In the genomic region with DNA sequence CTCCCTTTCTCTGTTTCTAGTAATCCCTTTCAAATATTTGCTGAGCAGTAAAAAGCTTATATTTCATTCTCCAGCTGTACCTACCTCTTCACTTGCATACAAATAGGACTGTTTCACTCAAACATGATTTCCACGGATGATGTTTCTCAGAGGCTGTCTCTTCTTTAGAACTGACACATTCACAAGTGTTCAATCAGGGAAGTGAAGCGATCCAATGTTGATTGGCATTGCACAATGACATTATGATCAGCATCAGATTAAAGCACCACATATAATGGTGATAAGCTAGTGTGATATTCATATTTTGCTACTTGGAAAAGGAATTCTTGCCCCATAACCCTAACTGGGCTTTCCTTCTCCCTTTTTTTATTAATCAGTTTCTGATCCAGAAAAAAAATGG, we compare ENCODE assay signal across 34 cellular contexts.
"Had no signal": no experiment of that assay in that cellular context is flagged by ENCODE, and none has a peak within 500 bp of the region (broad histone marks: within the 10 kb centered on the region; RNA-seq: fewer than 3 reads in every experiment).

No MANE protein-coding gene starts in this region.

- H3K27ac ChIP-seq: ascending aorta, cardiac muscle cell, VCaP had no signal

- H3K4me1 ChIP-seq: ascending aorta had no signal

- H3K4me3 Mint-ChIP-seq: activated B cell treated with CpG ODN at 0.5 μM for 24 hours; activated CD4-positive, alpha-beta memory T cell treated with anti-CD3 and anti-CD28 coated beads, Interleukin-2, amount 10 ng/mL, durations not matched to agents 7 days and 5 days; activated CD4-positive, alpha-beta T cell treated with anti-CD3 and anti-CD28 coated beads, Interleukin-2, amount 10 ng/mL, durations not matched to agents 24 days and 14 days; activated CD8-positive, alpha-beta memory T cell treated with anti-CD3 and anti-CD28 coated beads, Interleukin-2, amount 10 ng/mL, durations not matched to agents 7 days and 5 days; activated CD8-positive, alpha-beta T cell treated with anti-CD3 and anti-CD28 coated beads, Interleukin-2, amount 10 ng/mL, durations not matched to agents 7 days and 5 days; activated naive CD4-positive, alpha-beta T cell treated with anti-CD3 and anti-CD28 coated beads, Interleukin-2, amount 10 ng/mL, durations not matched to agents 7 days and 5 days; activated naive CD4-positive, alpha-beta T cell treated with anti-CD3 and anti-CD28 coated beads, Interleukin-2, amount 50 U/mL, for 24 hours; activated naive CD8-positive, alpha-beta T cell; activated naive CD8-positive, alpha-beta T cell treated with anti-CD3 and anti-CD28 coated beads, Interleukin-2, amount 10 ng/mL, durations not matched to agents 7 days and 5 days; activated naive CD8-positive, alpha-beta T cell treated with anti-CD3 and anti-CD28 coated beads, Interleukin-2, amount 50 U/mL, for 24 hours; activated T-cell treated with anti-CD3 and anti-CD28 coated beads, Interleukin-2, amount 50 U/mL, for 24 hours; brain; central memory CD8-positive, alpha-beta T cell; T-helper 17 cell had no signal

- H3K27ac Mint-ChIP-seq: activated B cell treated with CpG ODN at 0.5 μM for 24 hours; activated CD4-positive, alpha-beta memory T cell treated with anti-CD3 and anti-CD28 coated beads, Interleukin-2, amount 10 ng/mL, durations not matched to agents 7 days and 5 days; activated CD4-positive, alpha-beta T cell treated with anti-CD3 and anti-CD28 coated beads, Interleukin-2, amount 10 ng/mL, durations not matched to agents 24 days and 14 days; activated CD8-positive, alpha-beta memory T cell treated with anti-CD3 and anti-CD28 coated beads, Interleukin-2, amount 10 ng/mL, durations not matched to agents 7 days and 5 days; activated CD8-positive, alpha-beta T cell treated with anti-CD3 and anti-CD28 coated beads, Interleukin-2, amount 10 ng/mL, durations not matched to agents 7 days and 5 days; activated naive CD4-positive, alpha-beta T cell treated with anti-CD3 and anti-CD28 coated beads, Interleukin-2, amount 50 U/mL, for 24 hours; activated naive CD8-positive, alpha-beta T cell; activated naive CD8-positive, alpha-beta T cell treated with anti-CD3 and anti-CD28 coated beads, Interleukin-2, amount 10 ng/mL, durations not matched to agents 7 days and 5 days; activated naive CD8-positive, alpha-beta T cell treated with anti-CD3 and anti-CD28 coated beads, Interleukin-2, amount 50 U/mL, for 24 hours; activated T-cell treated with anti-CD3 and anti-CD28 coated beads, Interleukin-2, amount 50 U/mL, for 24 hours; activated T-helper 2 cell treated with anti-CD3 and anti-CD28 coated beads, Interferon-gamma antibody, Interleukin-2, Interleukin-4, amounts not matched to agents 10 μg/mL and 5 μg/mL and 100 μg/mL, durations not matched to agents 14 hours and 24 hours and 36 hours; brain; T-helper 17 cell had no signal

- DNase-seq: activated B cell treated with CpG ODN at 0.5 μM for 24 hours; activated CD4-positive, alpha-beta memory T cell treated with anti-CD3 and anti-CD28 coated beads, Interleukin-2, amount 10 ng/mL, durations not matched to agents 7 days and 5 days; activated CD4-positive, alpha-beta T cell treated with anti-CD3 and anti-CD28 coated beads for 4 hours; activated CD4-positive, alpha-beta T cell treated with anti-CD3 and anti-CD28 coated beads, Interleukin-2, amount 10 ng/mL, durations not matched to agents 24 days and 14 days; activated CD4-positive, alpha-beta T cell treated with anti-CD3 and anti-CD28 coated beads, Interleukin-2, amount 50 U/mL, for 48 hours; activated CD4-positive, CD25-positive, alpha-beta regulatory T cell treated with anti-CD3 and anti-CD28 coated beads, Interleukin-2, amount 50 U/mL, for 72 hours; activated CD8-positive, alpha-beta memory T cell treated with anti-CD3 and anti-CD28 coated beads for 24 hours; activated CD8-positive, alpha-beta memory T cell treated with anti-CD3 and anti-CD28 coated beads, Interleukin-2, amount 10 ng/mL, durations not matched to agents 7 days and 5 days; activated CD8-positive, alpha-beta memory T cell treated with anti-CD3 and anti-CD28 coated beads, Interleukin-2, amount 50 U/mL, for 48 hours; activated CD8-positive, alpha-beta T cell treated with anti-CD3 and anti-CD28 coated beads, Interleukin-2, amount 10 ng/mL, durations not matched to agents 7 days and 5 days; activated effector memory CD4-positive, alpha-beta T cell treated with Interleukin-2 at 50 U/mL for 16 hours; activated gamma-delta T cell; activated naive CD4-positive, alpha-beta T cell treated with anti-CD3 and anti-CD28 coated beads, Interleukin-2, amount 10 ng/mL, durations not matched to agents 7 days and 5 days; activated naive CD4-positive, alpha-beta T cell treated with Interleukin-2 at 50 U/mL for 16 hours; activated naive CD8-positive, alpha-beta T cell treated with anti-CD3 and anti-CD28 coated beads, Interleukin-2, amount 10 ng/mL, durations not matched to agents 7 days and 5 days; activated naive CD8-positive, alpha-beta T cell treated with anti-CD3 and anti-CD28 coated beads, Interleukin-2, amount 50 U/mL, for 24 hours; activated T-cell treated with anti-CD3 and anti-CD28 coated beads, Interleukin-2, amount 50 U/mL, for 24 hours; activated T-cell treated with anti-CD3 and anti-CD28 coated beads, Interleukin-2, amount 50 U/mL, for 48 hours; amygdala; anterior cingulate cortex; caudate nucleus; cerebellar nuclear complex; T-helper 17 cell; T1000 had no signal

- H3K4me1 Mint-ChIP-seq: activated B cell treated with CpG ODN at 0.5 μM for 24 hours; activated CD4-positive, alpha-beta memory T cell treated with anti-CD3 and anti-CD28 coated beads, Interleukin-2, amount 10 ng/mL, durations not matched to agents 7 days and 5 days; activated CD4-positive, alpha-beta T cell treated with anti-CD3 and anti-CD28 coated beads, Interleukin-2, amount 10 ng/mL, durations not matched to agents 24 days and 14 days; activated CD8-positive, alpha-beta memory T cell treated with anti-CD3 and anti-CD28 coated beads, Interleukin-2, amount 10 ng/mL, durations not matched to agents 7 days and 5 days; activated naive CD4-positive, alpha-beta T cell treated with anti-CD3 and anti-CD28 coated beads, Interleukin-2, amount 10 ng/mL, durations not matched to agents 7 days and 5 days; activated naive CD4-positive, alpha-beta T cell treated with anti-CD3 and anti-CD28 coated beads, Interleukin-2, amount 50 U/mL, for 24 hours; activated naive CD8-positive, alpha-beta T cell treated with anti-CD3 and anti-CD28 coated beads, Interleukin-2, amount 10 ng/mL, durations not matched to agents 7 days and 5 days; activated naive CD8-positive, alpha-beta T cell treated with anti-CD3 and anti-CD28 coated beads, Interleukin-2, amount 50 U/mL, for 24 hours; brain; central memory CD8-positive, alpha-beta T cell; T-helper 17 cell had no signal

- H3K27me3 Mint-ChIP-seq: activated B cell treated with CpG ODN at 0.5 μM for 24 hours; activated CD4-positive, alpha-beta memory T cell treated with anti-CD3 and anti-CD28 coated beads, Interleukin-2, amount 10 ng/mL, durations not matched to agents 7 days and 5 days; activated CD4-positive, alpha-beta T cell treated with anti-CD3 and anti-CD28 coated beads, Interleukin-2, amount 10 ng/mL, durations not matched to agents 24 days and 14 days; activated CD8-positive, alpha-beta memory T cell treated with anti-CD3 and anti-CD28 coated beads, Interleukin-2, amount 10 ng/mL, durations not matched to agents 7 days and 5 days; activated naive CD4-positive, alpha-beta T cell treated with anti-CD3 and anti-CD28 coated beads, Interleukin-2, amount 10 ng/mL, durations not matched to agents 7 days and 5 days; activated naive CD4-positive, alpha-beta T cell treated with anti-CD3 and anti-CD28 coated beads, Interleukin-2, amount 50 U/mL, for 24 hours; activated naive CD8-positive, alpha-beta T cell; activated naive CD8-positive, alpha-beta T cell treated with anti-CD3 and anti-CD28 coated beads, Interleukin-2, amount 10 ng/mL, durations not matched to agents 7 days and 5 days; activated naive CD8-positive, alpha-beta T cell treated with anti-CD3 and anti-CD28 coated beads, Interleukin-2, amount 50 U/mL, for 24 hours; activated T-cell treated with anti-CD3 and anti-CD28 coated beads, Interleukin-2, amount 50 U/mL, for 24 hours; brain; central memory CD8-positive, alpha-beta T cell; T-helper 17 cell had no signal

- FAIRE-seq: bronchial epithelial cell, TTC549 had no signal

- H3K27me3 ChIP-seq: ascending aorta, cardiac muscle cell had no signal

- H3K36me3 Mint-ChIP-seq: activated CD8-positive, alpha-beta memory T cell treated with anti-CD3 and anti-CD28 coated beads, Interleukin-2, amount 10 ng/mL, durations not matched to agents 7 days and 5 days; activated naive CD4-positive, alpha-beta T cell treated with anti-CD3 and anti-CD28 coated beads, Interleukin-2, amount 10 ng/mL, durations not matched to agents 7 days and 5 days; activated naive CD4-positive, alpha-beta T cell treated with anti-CD3 and anti-CD28 coated beads, Interleukin-2, amount 50 U/mL, for 24 hours; activated naive CD8-positive, alpha-beta T cell; activated naive CD8-positive, alpha-beta T cell treated with anti-CD3 and anti-CD28 coated beads, Interleukin-2, amount 10 ng/mL, durations not matched to agents 7 days and 5 days; brain had no signal

- H3K36me3 ChIP-seq: ascending aorta, cardiac muscle cell had no signal

- H3K4me3 ChIP-seq: ascending aorta, cardiac muscle cell had no signal

- ATAC-seq: activated CD8-positive, alpha-beta memory T cell treated with anti-CD3 and anti-CD28 coated beads, Interleukin-2, amount 10 ng/mL, durations not matched to agents 7 days and 5 days; activated CD8-positive, alpha-beta T cell treated with anti-CD3 and anti-CD28 coated beads, Interleukin-2, amount 10 ng/mL, durations not matched to agents 7 days and 5 days; activated naive CD8-positive, alpha-beta T cell treated with anti-CD3 and anti-CD28 coated beads, Interleukin-2, amount 50 U/mL, for 24 hours; T-helper 17 cell had no signal

- H3K9me3 ChIP-seq: ascending aorta had no signal
